In genomic region chr17:67594115-67594878, GRCh38 we compare ENCODE assay signal across 13 cellular contexts.
DNase-seq lines count a peak whose midpoint lies in the region; ATAC-seq and TF ChIP-seq lines count a peak whose summit lies in the region.
"Had no signal": no experiment of that assay in that cellular context is flagged by ENCODE, and none has a peak within 500 bp of the region (broad histone marks: within the 10 kb centered on the region; RNA-seq: fewer than 3 reads in every experiment).

No MANE protein-coding gene starts in this region.

- H3K27ac ChIP-seq in VCaP = peak overlapping the region; percentile 31; the same call in 1 of the 2 replicates
- H3K27ac ChIP-seq: SJSA1, thoracic aorta had no signal

- peak; percentile 77 for ATAC-seq in HG02938 (IDR thresholded peaks at IDR 0.05; ENCODE audit: unreplicated experiment)
- ATAC-seq in stimulated activated naive B cell treated with anti-CD40 and anti-IgM and Interleukin-4, amounts not matched to agents 10 μg/mL and 1 μg/mL and 100 μg/mL, for 72 hours (replicated peaks) = peak; percentile 95 to 96
- no peak for ATAC-seq in HG03521 (IDR thresholded peaks at IDR 0.05; ENCODE audit: unreplicated experiment)
- ATAC-seq: activated CD8-positive, alpha-beta T cell treated with anti-CD3 and anti-CD28 coated beads for 36 hours; activated naive CD8-positive, alpha-beta T cell treated with anti-CD3 and anti-CD28 coated beads, Interleukin-2, amount 50 U/mL, for 24 hours had no signal

- H3K9me3 Mint-ChIP-seq in stimulated activated naive B cell treated with anti-CD40 and anti-IgM and Interleukin-4, amounts not matched to agents 10 μg/mL and 1 μg/mL and 100 μg/mL, for 72 hours = peaks cover 0 to 3% of the 10 kb centered on the region in 2 donors
- H3K9me3 Mint-ChIP-seq: activated CD8-positive, alpha-beta T cell treated with anti-CD3 and anti-CD28 coated beads for 36 hours; activated naive CD8-positive, alpha-beta T cell treated with anti-CD3 and anti-CD28 coated beads, Interleukin-2, amount 50 U/mL, for 24 hours had no signal

- TF ChIP-seq CTCF in VCaP (conservative IDR thresholded peaks at IDR 0.05) = no peak

- DNase-seq in SIG-M5 treated with dmso at 0.1 percent for 504 hours (lab: John Stamatoyannopoulos, UW; ENCODE audit: unreplicated experiment) (peak; percentile 47), SIG-M5 (lab: John Stamatoyannopoulos, UW) (no peak), iPS-NIHi11 (ENCODE audit: low spot score) (no peak)
- no peak for DNase-seq in stimulated activated naive B cell treated with anti-CD40 and anti-IgM and Interleukin-4, amounts not matched to agents 10 μg/mL and 1 μg/mL and 100 μg/mL, for 72 hours
- DNase-seq in activated CD8-positive, alpha-beta memory T cell treated with anti-CD3 and anti-CD28 coated beads for 24 hours = no peak
- DNase-seq: activated CD8-positive, alpha-beta T cell treated with anti-CD3 and anti-CD28 coated beads for 36 hours; activated naive CD8-positive, alpha-beta T cell treated with anti-CD3 and anti-CD28 coated beads, Interleukin-2, amount 50 U/mL, for 24 hours; GDM1 had no signal

- H3K27me3 Mint-ChIP-seq in stimulated activated naive B cell treated with anti-CD40 and anti-IgM and Interleukin-4, amounts not matched to agents 10 μg/mL and 1 μg/mL and 100 μg/mL, for 72 hours = no peaks in the 10 kb centered on the region
- H3K27me3 Mint-ChIP-seq: activated CD8-positive, alpha-beta T cell treated with anti-CD3 and anti-CD28 coated beads for 36 hours; activated naive CD8-positive, alpha-beta T cell treated with anti-CD3 and anti-CD28 coated beads, Interleukin-2, amount 50 U/mL, for 24 hours had no signal

- peaks cover 0 to 3% of the 10 kb centered on the region in 2 donors for H3K36me3 Mint-ChIP-seq in stimulated activated naive B cell treated with anti-CD40 and anti-IgM and Interleukin-4, amounts not matched to agents 10 μg/mL and 1 μg/mL and 100 μg/mL, for 72 hours

- peak overlapping the region; percentile 31 for H3K27ac Mint-ChIP-seq in stimulated activated naive B cell treated with anti-CD40 and anti-IgM and Interleukin-4, amounts not matched to agents 10 μg/mL and 1 μg/mL and 100 μg/mL, for 72 hours
- H3K27ac Mint-ChIP-seq: activated CD8-positive, alpha-beta T cell treated with anti-CD3 and anti-CD28 coated beads for 36 hours; activated naive CD8-positive, alpha-beta T cell treated with anti-CD3 and anti-CD28 coated beads, Interleukin-2, amount 50 U/mL, for 24 hours had no signal

- H3K4me1 Mint-ChIP-seq in stimulated activated naive B cell treated with anti-CD40 and anti-IgM and Interleukin-4, amounts not matched to agents 10 μg/mL and 1 μg/mL and 100 μg/mL, for 72 hours = peaks cover 9 to 21% of the 10 kb centered on the region in 2 donors

- H3K4me3 Mint-ChIP-seq in stimulated activated naive B cell treated with anti-CD40 and anti-IgM and Interleukin-4, amounts not matched to agents 10 μg/mL and 1 μg/mL and 100 μg/mL, for 72 hours = no peak overlapping the region
- H3K4me3 Mint-ChIP-seq: activated CD8-positive, alpha-beta T cell treated with anti-CD3 and anti-CD28 coated beads for 36 hours; activated naive CD8-positive, alpha-beta T cell treated with anti-CD3 and anti-CD28 coated beads, Interleukin-2, amount 50 U/mL, for 24 hours had no signal
